In genomic region chr5:91177639-91178038, GRCh38 we compare ENCODE assay signal across 18 cellular contexts.
DNase-seq lines count a peak whose midpoint lies in the region; ATAC-seq and TF ChIP-seq lines count a peak whose summit lies in the region.
"Had no signal": no experiment of that assay in that cellular context is flagged by ENCODE, and none has a peak within 500 bp of the region (broad histone marks: within the 10 kb centered on the region; RNA-seq: fewer than 3 reads in every experiment).

No MANE protein-coding gene starts in this region.

- peak overlapping the region; percentile 97 for H3K27ac ChIP-seq in neutrophil
- H3K27ac ChIP-seq: C4-2B had no signal

- H3K27me3 ChIP-seq in neutrophil: no peaks in the 10 kb centered on the region

- peaks cover 40 to 52% of the 10 kb centered on the region in 2 experiments for H3K4me1 ChIP-seq in neutrophil (ENCODE audit: control insufficient read depth in 1 of 2, insufficient read depth in 1 of 2, low read depth in 1 of 2, low read length in 1 of 2)

- peak; percentile 7 for DNase-seq in AG08395 (ENCODE audit: low spot score)
- DNase-seq in HCEC 1CT: peak; percentile 13
- peak; percentile 23 for DNase-seq in fibroblast of mammary gland (ENCODE audit: low read depth)
- no peak for DNase-seq in SKM-1 treated with dmso at 0.1 percent for 144 hours (lab: John Stamatoyannopoulos, UW; ENCODE audit: unreplicated experiment)
- no peak for DNase-seq in DMS153 treated with DMSO at 0.1 percent for 48 hours (lab: John Stamatoyannopoulos, UW; ENCODE audit: unreplicated experiment)
- no peak for DNase-seq in activated effector memory CD4-positive, alpha-beta T cell treated with anti-CD3 and anti-CD28 coated beads, Interleukin-2, amount 50 U/mL, for 16 hours
- DNase-seq: DMS 273 treated with DMSO at 0.1 percent for 48 hours; GF-D8; H7; NCI-H1048; NCI-H2081 treated with DMSO at 0.1 percent for 48 hours; NCI-H226; NCI-H526; NK-92 treated with Interleukin-12 subunit alpha and Interleukin-12 subunit beta, amount 100 ng/mL, for 24 hours; SIG-M5 had no signal

- ATAC-seq in GM19395 (IDR thresholded peaks at IDR 0.05; ENCODE audit: unreplicated experiment): no peak

- H3K36me3 ChIP-seq in neutrophil: no peaks in the 10 kb centered on the region

- H3K4me3 ChIP-seq in fibroblast of mammary gland (ENCODE audit: control insufficient read depth, low read depth, low read length) (no peak overlapping the region), neutrophil (ENCODE audit: low read depth in 1 of 2, low read length in 1 of 2) (no peak overlapping the region)

- no peaks in the 10 kb centered on the region for H3K9me3 ChIP-seq in neutrophil

- TF ChIP-seq CTCF in fibroblast of mammary gland (conservative IDR thresholded peaks at IDR 0.05; ENCODE audit: control insufficient read depth, insufficient read depth, low read depth, low read length) (no peak), neutrophil (IDR thresholded peaks at IDR 0.05) (no peak)

Comparison
In these comparisons a context has a peak if more than half of its experiments do, and no peak if none do; other contexts are left out.
1. DNase-seq: peak in AG08395 (single experiment), HCEC 1CT (single experiment) and fibroblast of mammary gland (single experiment); none in SKM-1 treated with dmso at 0.1 percent for 144 hours (single experiment), DMS153 treated with DMSO at 0.1 percent for 48 hours (single experiment) and activated effector memory CD4-positive, alpha-beta T cell treated with anti-CD3 and anti-CD28 coated beads, Interleukin-2, amount 50 U/mL, for 16 hours (single experiment).